Comparison of ENCODE assay signal across 24 cellular contexts in genomic region chr7:115110523-115110922, GRCh38.
"Had no signal": no experiment of that assay in that cellular context is flagged by ENCODE, and none has a peak within 500 bp of the region (broad histone marks: within the 10 kb centered on the region; RNA-seq: fewer than 3 reads in every experiment).

No MANE protein-coding gene starts in this region.

- ATAC-seq: effector memory CD8-positive, alpha-beta T cell; natural killer cell; stimulated activated effector memory CD8-positive, alpha-beta T cell treated with anti-CD3 and anti-CD28 coated beads, Interleukin-12 subunit alpha, Interleukin-12 subunit beta, amount 100 ng/mL, for 72 hours had no signal

- H3K27me3 ChIP-seq: esophagus squamous epithelium, ovary, sigmoid colon, testis, tibial artery had no signal

- H3K4me3 ChIP-seq: esophagus squamous epithelium, ovary, sigmoid colon, testis, tibial artery had no signal

- DNase-seq: cerebellar nuclear complex; cortex of kidney; effector memory CD8-positive, alpha-beta T cell; erythroblast; esophagus squamous epithelium; foreskin melanocyte; glutamatergic neuron; hypothalamus; immature natural killer cell; islet precursor cell; kidney glomerular epithelial cell; natural killer cell; occipital lobe; ovary; sigmoid colon; stimulated activated CD4-positive, alpha-beta T cell treated with anti-CD3 and anti-CD28 coated beads, Interleukin-2, amount 100 ng/mL, for 24 hours; stimulated activated CD4-positive, alpha-beta T cell treated with anti-CD3 and anti-CD28 coated beads, Interleukin-4, amount 100 ng/mL, for 24 hours; stimulated activated naive CD4-positive, alpha-beta T cell treated with Interleukin-2 at 50 U/mL for 16 hours; substantia nigra; testis; tibial artery had no signal

- H3K27ac ChIP-seq: esophagus squamous epithelium, ovary, sigmoid colon, testis, tibial artery had no signal

- H3K9me3 ChIP-seq: esophagus squamous epithelium, ovary, sigmoid colon, testis, tibial artery had no signal

- H3K4me1 ChIP-seq: esophagus squamous epithelium, sigmoid colon, testis had no signal

- H3K36me3 ChIP-seq: esophagus squamous epithelium, ovary, sigmoid colon, tibial artery had no signal

- FAIRE-seq: endometrium, urothelium cell line had no signal
